ENCODE assay signal across 28 cellular contexts in the genomic region with DNA sequence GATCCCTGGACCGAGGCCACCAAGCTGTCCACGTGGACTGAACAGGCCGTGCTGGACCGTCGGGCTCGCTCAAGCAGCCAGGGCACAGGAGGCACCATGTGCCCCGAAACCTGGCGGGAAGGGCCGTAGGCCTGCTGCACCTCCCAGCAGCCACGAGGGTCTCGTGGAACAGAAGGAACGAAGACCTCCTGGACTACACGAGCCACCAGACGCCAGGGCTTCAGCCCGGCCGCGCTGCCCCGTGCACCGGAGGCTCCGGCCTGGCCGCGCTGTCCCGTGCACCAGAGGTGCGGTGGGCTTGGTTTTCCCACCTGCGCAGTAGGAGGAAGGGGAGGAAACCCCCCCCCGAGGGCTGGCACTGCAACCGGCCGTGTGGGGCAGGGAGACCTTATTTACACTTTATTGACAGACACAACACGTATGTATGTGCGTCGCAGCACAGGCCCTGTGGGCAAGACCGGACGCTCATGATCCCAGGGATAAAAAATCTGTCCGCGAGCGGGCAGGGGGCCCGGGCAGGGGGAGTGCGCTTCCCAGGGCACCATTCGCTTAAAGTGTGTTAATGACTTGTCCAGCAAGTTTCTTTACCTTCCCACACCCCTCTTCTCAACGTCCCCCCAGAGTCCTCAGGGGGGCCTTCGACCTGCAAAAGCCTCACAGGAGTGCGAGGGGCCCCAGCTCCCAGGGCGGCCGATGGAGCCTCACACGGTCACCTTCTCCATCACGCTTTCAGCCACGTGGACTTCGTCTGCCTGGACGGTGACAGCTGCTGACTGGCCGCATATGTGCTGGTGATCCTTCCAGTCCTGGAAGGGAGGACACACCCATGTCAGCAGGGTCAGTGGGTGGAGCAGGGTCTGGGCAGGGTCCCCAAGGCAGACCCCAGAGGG. TPM values are rescaled to one million over a fixed set of nuclear protein-coding genes. Genes with fewer than 3 reads are reported as not detected.
DNase-seq lines count a peak whose midpoint lies in the region; TF ChIP-seq lines count a peak whose summit lies in the region.
"Had no signal": no experiment of that assay in that cellular context is flagged by ENCODE, and none has a peak within 500 bp of the region (broad histone marks: within the 10 kb centered on the region; RNA-seq: fewer than 3 reads in every experiment).

No MANE protein-coding gene starts in this region.

- no peaks in the 10 kb centered on the region for H3K27me3 ChIP-seq in A673 (replicated peaks; ENCODE audit: insufficient read depth, low read depth, low read length, poor library complexity)
- H3K27me3 ChIP-seq: Peyer's patch had no signal

- H3K4me1 ChIP-seq in A673 (ENCODE audit: insufficient read depth, low read length, poor library complexity, severe bottlenecking): peaks cover 30% of the 10 kb centered on the region
- H3K4me1 ChIP-seq: colonic mucosa had no signal

- no TSS peak for BruUV-seq in A673 (replicated peaks; lab: Mats Ljungman, UMichigan)

- H3K36me3 ChIP-seq in A673 (ENCODE audit: insufficient read depth, low read length, poor library complexity, severe bottlenecking): no peaks in the 10 kb centered on the region
- H3K36me3 ChIP-seq: colonic mucosa had no signal

- intact Hi-C loops in lower leg skin (cut with DNase I; ENCODE audit: low total_unique reads) (no loop called here), A673 (cut with micrococcal nuclease; ENCODE audit: unreplicated experiment) (no loop called here)

- TF ChIP-seq CTCF in RWPE1 (conservative IDR thresholded peaks at IDR 0.05; ENCODE audit: low read depth): no peak
- no peak for TF ChIP-seq CTCF in lower leg skin (IDR thresholded peaks at IDR 0.05)
- TF ChIP-seq CTCF in A673 (conservative IDR thresholded peaks at IDR 0.05; ENCODE audit: low read depth, low read length): no peak

- H3K4me3 ChIP-seq in lower leg skin (ENCODE audit: low read depth, poor library complexity, severe bottlenecking) (no peak overlapping the region), A673 (ENCODE audit: low read depth, low read length, poor library complexity, severe bottlenecking) (no peak overlapping the region)
- H3K4me3 ChIP-seq: colonic mucosa, GM23248, hepatocyte, lung, Peyer's patch, tibial nerve had no signal

- TF ChIP-seq POLR2A in lower leg skin (IDR thresholded peaks at IDR 0.05): no peak

- CTCF ChIA-PET in RWPE1 (lab: Yijun Ruan, JAX): no interaction called here
- CTCF ChIA-PET in A673 (lab: Charles Lee): no interaction called here

- WGBS in lower leg skin, 2 donors: 88 to 92% methylated on average over 36 to 50 of the region's 50 CpGs

- no peaks in the 10 kb centered on the region for H3K9me3 ChIP-seq in A673 (ENCODE audit: low read depth, low read length, poor library complexity, severe bottlenecking)
- H3K9me3 ChIP-seq: colonic mucosa, Peyer's patch, tibial nerve had no signal

- H3K27ac ChIP-seq in RWPE1: peak overlapping the region; percentile 68
- no peak overlapping the region for H3K27ac ChIP-seq in A673 (ENCODE audit: low read depth, low read length, poor library complexity, severe bottlenecking)
- H3K27ac ChIP-seq: colonic mucosa, GM23248, hepatocyte, Peyer's patch, tibial nerve had no signal

- DNase-seq in AG20443 (ENCODE audit: low spot score) (peak; percentile 5), RWPE1 (ENCODE audit: low spot score) (no peak), lower leg skin (ENCODE audit: low spot score in 2 of 2) (no peak), A673 (ENCODE audit: low spot score) (no peak)
- DNase-seq: activated CD4-positive, alpha-beta T cell treated with anti-CD3 and anti-CD28 coated beads, Interleukin-2, amount 50 U/mL, for 48 hours; activated naive CD4-positive, alpha-beta T cell; activated T-cell treated with anti-CD3 and anti-CD28 coated beads, Interleukin-2, amount 50 U/mL, for 72 hours; CD8-positive, alpha-beta memory T cell; colonic mucosa; DMS 273 treated with DMSO at 0.1 percent for 48 hours; effector memory CD4-positive, alpha-beta T cell; GM23248; naive thymus-derived CD8-positive, alpha-beta T cell; NCI-H1092; NCI-H1694 treated with DMSO at 0.1 percent for 48 hours; NCI-H446 treated with DMSO at 0.1 percent for 48 hours; NCI-H774; Peyer's patch; SHP77 treated with DMSO at 0.1 percent for 48 hours; stimulated activated CD4-positive, alpha-beta T cell treated with anti-CD3 and anti-CD28 coated beads, Interleukin-15, amount 100 ng/mL, for 24 hours; stimulated activated CD4-positive, alpha-beta T cell treated with anti-CD3 and anti-CD28 coated beads, Interleukin-4, amount 100 ng/mL, for 4 hours had no signal

- POLR2A ChIA-PET in RWPE1 (lab: Yijun Ruan, JAX; ENCODE audit: low non-redundant PET): no interaction called here
- POLR2A ChIA-PET in A673 (lab: Charles Lee; ENCODE audit: low non-redundant PET): no interaction called here

RNA-seq across cellular contexts. Expression of gene DRD4, which starts 7.0 kb away (rescaled TPM):
- total RNA-seq in lower leg skin (1 to 10 TPM in 1 of 4 donors, under 1 TPM in 1, not detected in 2; 0.23 to 2.0 TPM), A673 (2021) (3.0 and 3.7 TPM in 2 replicates)
- total RNA-seq: GM23248, hepatocyte had no signal

RNA-seq across cellular contexts. Expression of gene SCT, which starts 17.1 kb away (rescaled TPM):
- total RNA-seq in lower leg skin (not detected), A673 (2021) (1.1 TPM in 1 of 2 replicates, not detected in the other)
- total RNA-seq: activated T-cell treated with anti-CD3 and anti-CD28 coated beads, Interleukin-2, amount 50 U/mL, for 72 hours; cardiac septum; CD8-positive, alpha-beta memory T cell; GM23248; hepatocyte; lung; mononuclear cell; naive thymus-derived CD8-positive, alpha-beta T cell; omental fat pad; T-helper 2 cell treated with Interferon-gamma antibody and Interleukin-4, amounts not matched to agents 100 ng/mL and 5 ng/mL, for 36 hours; tibial nerve had no signal

RNA-seq across cellular contexts. Expression of gene CDHR5, which starts 19.3 kb away (rescaled TPM):
- total RNA-seq in lower leg skin (not detected), A673 (2021) (not detected in 2 replicates)
- total RNA-seq: cardiac septum; CD8-positive, alpha-beta memory T cell; GM23248; lung; naive thymus-derived CD8-positive, alpha-beta T cell; omental fat pad; tibial nerve had no signal

RNA-seq across cellular contexts. Expression of gene IRF7, which starts 28.3 kb away (rescaled TPM):
- 10 to 100 TPM; 33.7 to 40.9 (median 36.6) TPM for total RNA-seq in lower leg skin
- total RNA-seq in A673 (2021): 8.7 and 8.8 TPM in 2 replicates

RNA-seq across cellular contexts. Expression of gene DEAF1, which starts 50.9 kb away (rescaled TPM):
- total RNA-seq in lower leg skin (10 to 100 TPM; 31.1 to 57.0 (median 39.6) TPM), A673 (2021) (56.3 and 56.7 TPM in 2 replicates)
